Comparison of ENCODE assay signal across 8 cellular contexts in the genomic region with DNA sequence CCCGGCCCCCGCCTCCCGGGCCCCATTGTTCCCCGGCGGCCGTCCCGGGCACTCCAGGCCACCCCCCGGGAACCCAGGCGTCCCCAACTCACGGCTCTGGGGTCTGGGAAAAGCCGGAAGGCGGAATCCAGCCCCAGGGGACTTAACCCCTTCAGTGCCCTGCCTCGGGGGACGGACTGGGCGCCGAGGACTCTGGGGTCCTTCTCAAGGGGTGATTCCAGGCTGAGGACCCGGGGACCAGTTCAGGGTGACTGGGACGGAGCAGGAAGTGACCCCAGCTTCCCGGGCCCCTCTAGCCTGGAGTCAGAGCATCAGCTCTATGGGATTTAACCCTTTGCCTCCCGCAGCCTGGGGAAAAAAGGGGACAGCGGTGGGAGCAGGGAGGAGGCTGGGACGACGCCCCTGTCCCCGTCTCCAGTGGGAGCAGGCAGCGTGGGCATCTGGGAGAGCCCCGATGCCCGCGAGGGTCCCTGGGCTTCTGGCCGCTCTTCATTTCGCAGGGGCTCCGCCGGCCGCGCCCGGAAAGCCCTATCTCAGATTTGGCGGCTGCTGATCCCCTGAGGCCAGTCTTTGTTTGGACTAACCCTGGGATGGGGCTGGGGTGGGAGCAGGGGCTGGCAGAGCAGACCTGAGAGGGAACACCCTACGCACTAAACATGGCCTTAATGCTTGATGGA. TPM values are rescaled to one million over a fixed set of nuclear protein-coding genes. Genes with fewer than 3 reads are reported as not detected.
DNase-seq lines count a peak whose midpoint lies in the region; ATAC-seq, FAIRE-seq and TF ChIP-seq lines count a peak whose summit lies in the region.

ZNF629 (minus strand) TSS at position 270 of the 677 bp plus-strand sequence. CDS start 2,723 bp downstream, outside the sequence.

- H3K79me2 ChIP-seq in Loucy (ENCODE audit: insufficient read depth, low read length) (peaks cover 23% of the 10 kb centered on the region), HepG2 (ENCODE audit: insufficient read depth, low read length) (peaks cover 29% of the 10 kb centered on the region)

- no peaks in the 10 kb centered on the region for H3K9me3 ChIP-seq in Loucy (ENCODE audit: insufficient read depth, low read depth, low read length)
- H3K9me3 ChIP-seq in HepG2 (ENCODE audit: low read length), result no peaks in the 10 kb centered on the region

- BruUV-seq in HepG2 (replicated peaks; lab: Mats Ljungman, UMichigan), result no TSS peak

- peak; percentile 74 for FAIRE-seq in HepG2 (lab: Jason Lieb, UNC)

- H3F3A ChIP-seq in Loucy (ENCODE audit: low read depth), result no peaks in the 10 kb centered on the region

- H3K36me3 ChIP-seq in Loucy (ENCODE audit: insufficient read depth, low read length) (peaks cover 14% of the 10 kb centered on the region; the same call in 1 of the 2 replicates), HepG2 (replicated peaks in 1 of 2; ENCODE audit: control insufficient read depth in 1 of 2, insufficient read depth in 2 of 2, low read length in 2 of 2) (peaks cover 16 to 22% of the 10 kb centered on the region in 2 experiments)

- intact Hi-C loops in HepG2 (cut with micrococcal nuclease; ENCODE audit: unreplicated experiment), result loop anchor here (1.0 to 5.0 kb wide), 3 partner anchors 18 to 210 kb away; no protein-coding TSS in a partner anchor

- H3K9ac ChIP-seq in Loucy (ENCODE audit: low read depth, low read length, poor library complexity, severe bottlenecking) (peak within 1 kb of the TSS; percentile 84), HepG2 (ENCODE audit: insufficient read depth, low read depth, low read length) (peak within 1 kb of the TSS; percentile 95)

- TF ChIP-seq POLR2A in HepG2 (IDR thresholded peaks at IDR 0.05; ENCODE audit: insufficient read depth in 1 of 2, low read depth in 2 of 2, low read length in 2 of 2), result peak; percentile 47 to 52

- H3K4me2 ChIP-seq in Loucy (ENCODE audit: low read depth, low read length, poor library complexity, severe bottlenecking) (peak within 1 kb of the TSS; percentile 90), HepG2 (ENCODE audit: low read depth, low read length) (peak within 1 kb of the TSS; percentile 92)

- CTCF ChIA-PET in HepG2 (lab: Yijun Ruan, JAX; ENCODE audit: low intra/inter-chr PET ratio, low total read pairs), result interaction anchor here (1.0 kb wide), 1 partner anchor 27 kb away, joined by 3 read pairs; no protein-coding TSS in a partner anchor

- H4K20me1 ChIP-seq in Loucy (ENCODE audit: insufficient read depth, low read length, poor library complexity, severe bottlenecking), result no peaks in the 10 kb centered on the region
- H4K20me1 ChIP-seq in HepG2 (ENCODE audit: insufficient read depth, low read length), result no peaks in the 10 kb centered on the region

- in situ Hi-C loops in HepG2 (cut with HindIII; ENCODE audit: extremely low pct_ligation_motif_present, low pct_unique_long_range_greater_than_20kb), result no loop called here

- H3K27me3 ChIP-seq in Loucy (ENCODE audit: insufficient read depth, low read length, poor library complexity, severe bottlenecking) (no peaks in the 10 kb centered on the region), HepG2 (ENCODE audit: control insufficient read depth in 1 of 2, insufficient read depth in 2 of 2, low read length in 2 of 2) (peaks cover 3 to 5% of the 10 kb centered on the region in 2 experiments; a peak in 2 of 5 replicates)

- peaks cover 14% of the 10 kb centered on the region for H3K4me1 ChIP-seq in Loucy (ENCODE audit: insufficient read depth, low read length, poor library complexity, severe bottlenecking)
- peaks cover 30% of the 10 kb centered on the region for H3K4me1 ChIP-seq in HepG2 (ENCODE audit: insufficient read depth, low read length)

- ATAC-seq in HepG2 (peak; percentile 83), HG03108 (IDR thresholded peaks at IDR 0.05; ENCODE audit: unreplicated experiment) (no peak)

- no peak for TF ChIP-seq CTCF in Loucy (conservative IDR thresholded peaks at IDR 0.05; ENCODE audit: low read length)
- TF ChIP-seq CTCF in HepG2 (CRISPR knock-in tag; IDR thresholded peaks at IDR 0.05), result peak; percentile 43

- H3K4me3 ChIP-seq in Loucy (ENCODE audit: low read length, poor library complexity, severe bottlenecking), result peak within 1 kb of the TSS; percentile 79
- H3K4me3 ChIP-seq in HepG2 (replicated peaks in 1 of 3; ENCODE audit: insufficient read depth in 1 of 3, low read depth in 2 of 3, low read length in 3 of 3), result peak within 1 kb of the TSS; percentile 99 to 100 (median 100)

- POLR2A ChIA-PET in HepG2 (lab: Yijun Ruan, JAX), result interaction anchor here (0.6 to 2.9 kb wide), 16 partner anchors 9 to 157 kb away, joined by 3 to 257 read pairs (median 6); partner anchors contain the start of genes FBRS and PHKG2

- TF ChIP-seq RAD21 in HepG2 (CRISPR knock-in tag; IDR thresholded peaks at IDR 0.05), result peak; percentile 62

- peak in 1 of 2 experiments; percentile 46; a peak in 2 of 4 replicates for TF ChIP-seq EP300 in HepG2 (IDR thresholded peaks at IDR 0.05; ENCODE audit: low read depth in 2 of 2, low read length in 2 of 2)
- no peak; the same call in 1 of the 2 replicates for TF ChIP-seq EP300 in HepG2 (CRISPR knock-in tag; IDR thresholded peaks at IDR 0.05; ENCODE audit: borderline replicate concordance)

- H3K9me2 ChIP-seq in Loucy (replicated peaks; ENCODE audit: low read depth, low read length), result no peaks in the 10 kb centered on the region

- H2AFZ ChIP-seq in Loucy (ENCODE audit: low read length) (peak within 1 kb of the TSS; percentile 97), HepG2 (ENCODE audit: low read length) (peak within 1 kb of the TSS; percentile 8)

- WGBS in HepG2 (ENCODE audit: low lambda C conversion rate), result 2% methylated on average over 24 of the region's 37 CpGs

- DNase-seq in EL (peak; percentile 64), UCSD-AML1 (lab: John Stamatoyannopoulos, UW; ENCODE audit: unreplicated experiment) (peak; percentile 58), ecto neural progenitor cell (ENCODE audit: low spot score) (peak; percentile 86), HepG2 (ENCODE audit: low spot score) (peak; percentile 79), NOMO-1 (lab: John Stamatoyannopoulos, UW; ENCODE audit: unreplicated experiment in 2 of 2) (no peak)
- DNase-seq in stimulated activated CD4-positive, alpha-beta T cell treated with anti-CD3 and anti-CD28 coated beads, Interleukin-4, amount 100 ng/mL, for 24 hours, result peak; percentile 46

- peak within 1 kb of the TSS; percentile 78 for H3K27ac ChIP-seq in HepG2 (ENCODE audit: extremely low read length, insufficient read depth, low read length)

TF ChIP-seq in HepG2, 621 proteins besides CTCF, POLR2A, EP300 and RAD21 (continues in another document):
- TF ChIP-seq ZNF333 (CRISPR knock-in tag; IDR thresholded peaks at IDR 0.05; ENCODE audit: borderline replicate concordance) (no peak), EED (CRISPR knock-in tag; IDR thresholded peaks at IDR 0.05) (peak; percentile 96), ZHX1 (CRISPR knock-in tag; IDR thresholded peaks at IDR 0.05; ENCODE audit: low read depth) (peak; percentile 31; the same call in 1 of the 2 replicates), ZNF569 (CRISPR knock-in tag; IDR thresholded peaks at IDR 0.05; ENCODE audit: borderline replicate concordance) (0 out of 2 replicates have a peak, but pooled peaks have one; percentile 62)

RNA-seq across cellular contexts. Expression of gene ZNF629, which starts in this region (rescaled TPM):
- total RNA-seq in HepG2 (2016; rRNA removed; fragmentation: Illumina TruSeq; extraction: Trizol), result 14.3 and 16.5 TPM in 2 replicates
- total RNA-seq in HepG2 (2016; cell fraction: cytosol; rRNA removed; fragmentation: Illumina TruSeq; extraction: Trizol; ENCODE audit: low read depth), result 1.3 TPM in 2 replicates
- total RNA-seq in HepG2 (2016; cell fraction: insoluble cytoplasmic fraction; rRNA removed; fragmentation: Illumina TruSeq; extraction: Trizol), result 12.7 and 16.5 TPM in 2 replicates
- 5.2 and 5.9 TPM in 2 replicates for total RNA-seq in HepG2 (2016; cell fraction: membrane; rRNA removed; fragmentation: Illumina TruSeq; extraction: Trizol)
- 15.1 and 17.8 TPM in 2 replicates for total RNA-seq in HepG2 (2016; cell fraction: nucleus; rRNA removed; fragmentation: Illumina TruSeq; extraction: Trizol)
- 6.1 and 8.2 TPM in 2 replicates for polyA plus RNA-seq in HepG2 (2011; rRNA removed)
- polyA plus RNA-seq in HepG2 (2011; cell fraction: cytosol; rRNA removed), result 3.9 and 4.8 TPM in 2 replicates
- 25.0 TPM in 2 replicates for polyA plus RNA-seq in HepG2 (2011; cell fraction: nucleus; rRNA removed)
- 9.2 and 10.1 TPM in 2 replicates for polyA plus RNA-seq in HepG2 (2012)
- 0.64 and 0.65 TPM in 2 replicates for polyA plus RNA-seq in HepG2 (2016; cell fraction: cytosol; fragmentation: Illumina TruSeq; extraction: Trizol; ENCODE audit: low read depth)
- polyA plus RNA-seq in HepG2 (2016; cell fraction: insoluble cytoplasmic fraction; fragmentation: Illumina TruSeq; extraction: Trizol; ENCODE audit: low read depth), result 11.8 and 14.8 TPM in 2 replicates
- polyA plus RNA-seq in HepG2 (2016; cell fraction: membrane; fragmentation: Illumina TruSeq; extraction: Trizol; ENCODE audit: low read depth), result 2.2 and 2.7 TPM in 2 replicates
- 25.2 and 26.3 TPM in 2 replicates for polyA plus RNA-seq in HepG2 (2016; cell fraction: nucleus; fragmentation: Illumina TruSeq; extraction: Trizol; ENCODE audit: insufficient read depth, low read depth)
- polyA minus RNA-seq in HepG2 (2011; rRNA and poly(A)+ RNA removed; ENCODE audit: low replicate concordance), result 9.3 and 12.7 TPM in 2 replicates
- 8.3 and 9.5 TPM in 2 replicates for polyA minus RNA-seq in HepG2 (2011; cell fraction: cytosol; rRNA and poly(A)+ RNA removed)
- 15.8 and 22.4 TPM in 2 replicates for polyA minus RNA-seq in HepG2 (2011; cell fraction: nucleus; rRNA and poly(A)+ RNA removed)

Comparison
In these comparisons a context has a peak if more than half of its experiments do, and no peak if none do; other contexts are left out.
1. DNase-seq: peak in EL (single experiment), UCSD-AML1 (single experiment), ecto neural progenitor cell (single experiment), HepG2 (single experiment) and stimulated activated CD4-positive, alpha-beta T cell treated with anti-CD3 and anti-CD28 coated beads, Interleukin-4, amount 100 ng/mL, for 24 hours (single experiment); none in NOMO-1 (0 of 2).